9 cellular contexts compared by ENCODE assay signal in genomic region chr9:77649109-77649812, GRCh38. TPM values are rescaled to one million over a fixed set of nuclear protein-coding genes. Genes with fewer than 3 reads are reported as not detected.
DNase-seq lines count a peak whose midpoint lies in the region; ATAC-seq, FAIRE-seq and TF ChIP-seq lines count a peak whose summit lies in the region.
"Had no signal": no experiment of that assay in that cellular context is flagged by ENCODE, and none has a peak within 500 bp of the region (broad histone marks: within the 10 kb centered on the region; RNA-seq: fewer than 3 reads in every experiment).

No MANE protein-coding gene starts in this region.

- TF ChIP-seq CTCF in AG09319 (IDR thresholded peaks at IDR 0.05; ENCODE audit: low read depth, low read length): peak; percentile 32
- TF ChIP-seq CTCF in body of pancreas (IDR thresholded peaks at IDR 0.05): peak in 6 of 7 experiments; percentile 31 to 42 (median 35)
- TF ChIP-seq CTCF in liver (IDR thresholded peaks at IDR 0.05; ENCODE audit: low read depth, low read length, missing input control): peak; percentile 28

- H3K4me1 ChIP-seq in body of pancreas (peaks cover 15% of the 10 kb centered on the region), liver (ENCODE audit: control insufficient read depth in 4 of 4, insufficient read depth in 4 of 4, low read length in 3 of 4) (peaks cover 3 to 19% (median 15%) of the 10 kb centered on the region in 4 donors)

- peak overlapping the region; percentile 58 to 66 for H3K9ac ChIP-seq in liver (ENCODE audit: low read depth in 1 of 2, low read length in 2 of 2)

- DNase-seq in AG09319 (ENCODE audit: extremely low read depth, low read depth): no peak
- DNase-seq in LHCN-M2 (ENCODE audit: low read depth): peak; percentile 32
- DNase-seq in body of pancreas: no peak
- no peak for DNase-seq in GM19239 (ENCODE audit: insufficient read length, low spot score)
- no peak for DNase-seq in RPMI8226

- H3K36me3 ChIP-seq in body of pancreas (replicated peaks in 1 of 2; ENCODE audit: insufficient read depth in 1 of 2, low read depth in 2 of 2) (no peaks in the 10 kb centered on the region), liver (ENCODE audit: control insufficient read depth in 4 of 4, insufficient read depth in 3 of 4, low read depth in 1 of 4, low read length in 3 of 4) (no peaks in the 10 kb centered on the region)

- intact Hi-C loops in body of pancreas (cut with DNase I): no loop called here

- H3K27ac ChIP-seq in body of pancreas (peak overlapping the region; percentile 4 to 79 (median 66)), liver (ENCODE audit: low read depth in 1 of 2, low read length in 2 of 2) (peak overlapping the region; percentile 55 to 67)

- FAIRE-seq in GM19239 (lab: Jason Lieb, UNC): no peak
- FAIRE-seq: colon had no signal

- ATAC-seq in body of pancreas (no peak), GM18502 (IDR thresholded peaks at IDR 0.05; ENCODE audit: poor library complexity, unreplicated experiment) (no peak), GM18873 (IDR thresholded peaks at IDR 0.05; ENCODE audit: low FRiP score, unreplicated experiment) (no peak)

- no peak for TF ChIP-seq POLR2A in body of pancreas (IDR thresholded peaks at IDR 0.05)

- H3K27me3 ChIP-seq in body of pancreas (no peaks in the 10 kb centered on the region), liver (ENCODE audit: control insufficient read depth in 4 of 4, insufficient read depth in 4 of 4, low read length in 3 of 4) (no peaks in the 10 kb centered on the region)

- peak; percentile 66 to 71 for TF ChIP-seq RAD21 in liver (IDR thresholded peaks at IDR 0.05)

- no peaks in the 10 kb centered on the region for H3K9me3 ChIP-seq in body of pancreas
- H3K9me3 ChIP-seq in liver (ENCODE audit: control insufficient read depth in 4 of 4, low read length in 3 of 4): no peaks in the 10 kb centered on the region

- H3K4me3 ChIP-seq in body of pancreas: peak overlapping the region; percentile 13 to 46
- peak overlapping the region; percentile 61 to 82 (median 63) for H3K4me3 ChIP-seq in liver (ENCODE audit: low read depth in 1 of 3, low read length in 3 of 3)

- 47% methylated on average over 10 of the region's 10 CpGs for WGBS in body of pancreas, 2 donors
- WGBS in liver: 43% methylated on average over 10 of the region's 10 CpGs

TF ChIP-seq in liver, 16 proteins besides CTCF, POLR2A, EP300 and RAD21:
- TF ChIP-seq HNF4A (conservative IDR thresholded peaks at IDR 0.05) (peak in 1 of 2 donors; percentile 22), NR2F2 (IDR thresholded peaks at IDR 0.05) (peak; percentile 15), YY1 (IDR thresholded peaks at IDR 0.05) (no peak), HNF4G (IDR thresholded peaks at IDR 0.05) (no peak)

RNA-seq across cellular contexts. Expression of gene GNA14, which starts 1.1 kb away (rescaled TPM):
- total RNA-seq in LHCN-M2 (2014; rRNA removed): not detected in 2 replicates
- 0.07 TPM for polyA plus RNA-seq in LHCN-M2 (2012)
- total RNA-seq in body of pancreas: 1 to 10 TPM; 1.6 to 5.3 TPM
- 1 to 10 TPM; 1.1 to 5.4 TPM for total RNA-seq in liver
- polyA plus RNA-seq in liver: 1 to 10 TPM; 2.6 to 3.3 TPM
